Comparison of ENCODE assay signal across 17 cellular contexts in the genomic region with DNA sequence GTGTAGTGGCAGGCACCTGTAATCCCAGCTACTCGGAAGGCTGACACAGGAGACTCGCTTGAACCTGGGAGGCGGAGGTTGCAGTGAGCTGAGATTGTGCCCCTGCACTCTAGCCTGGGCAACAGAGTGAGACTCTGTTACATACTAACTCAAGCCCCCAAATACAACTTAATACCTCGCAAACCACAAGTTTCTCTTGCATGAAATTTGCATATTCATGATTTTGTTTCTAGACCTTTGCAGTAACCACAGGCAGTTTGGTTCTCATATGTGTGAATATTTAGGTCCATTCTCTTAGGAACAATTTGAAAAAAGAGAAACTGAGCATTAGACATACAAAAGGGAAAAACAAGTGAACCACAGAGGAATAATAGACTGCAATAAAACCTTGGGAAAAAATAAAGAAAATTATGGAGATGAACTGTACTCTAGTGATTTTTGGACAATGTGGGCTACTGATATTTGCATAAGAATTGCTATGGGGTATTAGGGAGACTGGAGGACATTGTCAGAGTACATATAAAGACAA.
DNase-seq lines count a peak whose midpoint lies in the region; ATAC-seq, FAIRE-seq and TF ChIP-seq lines count a peak whose summit lies in the region.
"Had no signal": no experiment of that assay in that cellular context is flagged by ENCODE, and none has a peak within 500 bp of the region (broad histone marks: within the 10 kb centered on the region; RNA-seq: fewer than 3 reads in every experiment).

No MANE protein-coding gene starts in this region.

- H3K79me2 ChIP-seq in K562 (ENCODE audit: control insufficient read depth, insufficient read depth, low read length), result no peaks in the 10 kb centered on the region

- H3K27ac ChIP-seq in K562 (ENCODE audit: extremely low read depth, low read depth, low read length) (no peak overlapping the region), aorta (ENCODE audit: low read depth in 1 of 2, low read length in 2 of 2) (no peak overlapping the region)
- no peak overlapping the region for H3K27ac ChIP-seq in CD4-positive, alpha-beta T cell (ENCODE audit: low read depth, low read length)
- H3K27ac ChIP-seq: neural progenitor cell, skin epidermis, suprapubic skin had no signal

- DNase-seq in K562 (ENCODE audit: extremely low read depth in 1 of 4, low spot score in 3 of 4), result no peak
- no peak for DNase-seq in CD4-positive, alpha-beta T cell
- DNase-seq in aorta, result no peak
- DNase-seq: activated naive CD8-positive, alpha-beta T cell treated with anti-CD3 and anti-CD28 coated beads for 36 hours; GDM1; hippocampal formation; NCI-H1092; NCI-H446 treated with DMSO at 0.1 percent for 48 hours had no signal

- no peak overlapping the region for H3K4me3 ChIP-seq in K562
- no peak overlapping the region for H3K4me3 ChIP-seq in aorta (ENCODE audit: low read length in 2 of 2)
- H3K4me3 ChIP-seq: neural progenitor cell, skin epidermis, suprapubic skin had no signal

- no peak overlapping the region for H2AFZ ChIP-seq in K562 (ENCODE audit: low read depth, low read length)
- H2AFZ ChIP-seq: neural progenitor cell had no signal

- no peak for TF ChIP-seq CTCF in K562 (IDR thresholded peaks at IDR 0.05 in 2 of 3, conservative IDR thresholded peaks at IDR 0.05 in 1 of 3; ENCODE audit: insufficient read depth in 2 of 3, low read depth in 1 of 3, low read length in 3 of 3)
- no peak for TF ChIP-seq CTCF in CD4-positive, alpha-beta T cell (IDR thresholded peaks at IDR 0.05)

- no peak overlapping the region for H3K4me2 ChIP-seq in K562 (ENCODE audit: insufficient read depth, low read length)
- H3K4me2 ChIP-seq: neural progenitor cell had no signal

- no peaks in the 10 kb centered on the region for H3K27me3 Mint-ChIP-seq in CD4-positive, alpha-beta T cell
- H3K27me3 Mint-ChIP-seq: activated naive CD8-positive, alpha-beta T cell treated with anti-CD3 and anti-CD28 coated beads for 36 hours; central memory CD8-positive, alpha-beta T cell had no signal

- no TSS peak for BruUV-seq in K562 (replicated peaks; lab: Mats Ljungman, UMichigan)

- H3K36me3 ChIP-seq in K562 (ENCODE audit: control insufficient read depth, insufficient read depth, low read length) (no peaks in the 10 kb centered on the region), aorta (ENCODE audit: control insufficient read depth in 1 of 2, insufficient read depth in 2 of 2, low read length in 1 of 2) (no peaks in the 10 kb centered on the region)
- H3K36me3 ChIP-seq: neural progenitor cell had no signal

- no peak for TF ChIP-seq POLR2A in K562 (conservative IDR thresholded peaks at IDR 0.05)

- H4K20me1 ChIP-seq in K562 (replicated peaks; ENCODE audit: control insufficient read depth, insufficient read depth, low read length), result no peaks in the 10 kb centered on the region

- peaks cover 38% of the 10 kb centered on the region for H3K4me1 Mint-ChIP-seq in CD4-positive, alpha-beta T cell (ENCODE audit: low read depth)
- H3K4me1 Mint-ChIP-seq: neural progenitor cell had no signal

- no peaks in the 10 kb centered on the region for H3K9me3 Mint-ChIP-seq in CD4-positive, alpha-beta T cell
- H3K9me3 Mint-ChIP-seq: activated naive CD8-positive, alpha-beta T cell treated with anti-CD3 and anti-CD28 coated beads for 36 hours; central memory CD8-positive, alpha-beta T cell had no signal

- FAIRE-seq in K562 (lab: Jason Lieb, UNC), result no peak

- no peak overlapping the region for H3K9ac ChIP-seq in K562 (ENCODE audit: insufficient read depth in 1 of 2, low read depth in 2 of 2, low read length in 2 of 2)
- H3K9ac ChIP-seq: neural progenitor cell had no signal

- H3K9me3 ChIP-seq in K562 (replicated peaks; ENCODE audit: control insufficient read depth, insufficient read depth, low read depth, low read length) (no peaks in the 10 kb centered on the region), aorta (ENCODE audit: control insufficient read depth, low read length) (no peaks in the 10 kb centered on the region)
- H3K9me3 ChIP-seq in CD4-positive, alpha-beta T cell (ENCODE audit: control insufficient read depth, low read length), result no peaks in the 10 kb centered on the region
- H3K9me3 ChIP-seq: suprapubic skin had no signal

- in situ Hi-C loops in K562 (cut with MboI), result no loop called here

- no peak for TF ChIP-seq EP300 in K562 (IDR thresholded peaks at IDR 0.05; ENCODE audit: low read length)

- no peaks in the 10 kb centered on the region for H3K9me1 ChIP-seq in K562 (ENCODE audit: control insufficient read depth, insufficient read depth, low read length)

- ATAC-seq in GM19025 (IDR thresholded peaks at IDR 0.05; ENCODE audit: low read depth, unreplicated experiment) (peak; percentile 62), GM21786 (IDR thresholded peaks at IDR 0.05; ENCODE audit: unreplicated experiment) (peak; percentile 40), HG03159 (IDR thresholded peaks at IDR 0.05; ENCODE audit: unreplicated experiment) (peak; percentile 77), K562 (no peak), HG02884 (IDR thresholded peaks at IDR 0.05; ENCODE audit: unreplicated experiment) (no peak), aorta (ENCODE audit: low FRiP score) (no peak)
- no peak for ATAC-seq in CD4-positive, alpha-beta T cell (ENCODE audit: poor library complexity)
- ATAC-seq: left lobe of liver had no signal

- H3K27me3 ChIP-seq in K562 (ENCODE audit: control insufficient read depth in 2 of 2, insufficient read depth in 2 of 2, low read length in 2 of 2) (no peaks in the 10 kb centered on the region), aorta (ENCODE audit: control insufficient read depth in 1 of 2, insufficient read depth in 2 of 2, low read length in 1 of 2) (no peaks in the 10 kb centered on the region)
- no peaks in the 10 kb centered on the region for H3K27me3 ChIP-seq in CD4-positive, alpha-beta T cell (ENCODE audit: control insufficient read depth, insufficient read depth, low read length)
- H3K27me3 ChIP-seq: neural progenitor cell, suprapubic skin had no signal

- H3K4me1 ChIP-seq in K562 (replicated peaks in 1 of 2; ENCODE audit: control insufficient read depth in 2 of 2, insufficient read depth in 2 of 2, low read length in 2 of 2) (peaks cover 3 to 9% of the 10 kb centered on the region in 2 experiments; a peak in 2 of 5 replicates), aorta (ENCODE audit: control insufficient read depth in 1 of 2, insufficient read depth in 2 of 2, low read length in 2 of 2) (no peaks in the 10 kb centered on the region)
- H3K4me1 ChIP-seq: neural progenitor cell, suprapubic skin had no signal

- TF ChIP-seq RAD21 in K562 (CRISPR knock-in tag; conservative IDR thresholded peaks at IDR 0.05 in 1 of 2, IDR thresholded peaks at IDR 0.05 in 1 of 2), result no peak

- H3K36me3 Mint-ChIP-seq in CD4-positive, alpha-beta T cell (ENCODE audit: low read depth), result peaks cover 14% of the 10 kb centered on the region
- H3K36me3 Mint-ChIP-seq: neural progenitor cell had no signal

- 56% methylated on average over 4 of the region's 4 CpGs for WGBS in K562 (ENCODE audit: insufficient coverage, low coverage, missing lambda C conversion rate)
- 95 to 97% methylated on average over 4 of the region's 4 CpGs for WGBS in aorta, 2 donors

- CTCF ChIA-PET in K562 (lab: Yijun Ruan, JAX; ENCODE audit: low intra/inter-chr PET ratio), result no interaction called here
- CTCF ChIA-PET in CD4-positive, alpha-beta T cell (lab: Charles Lee), result no interaction called here

- no peak overlapping the region for H3K27ac Mint-ChIP-seq in CD4-positive, alpha-beta T cell
- H3K27ac Mint-ChIP-seq: activated naive CD8-positive, alpha-beta T cell treated with anti-CD3 and anti-CD28 coated beads for 36 hours; neural progenitor cell had no signal

- intact Hi-C loops in K562 (cut with micrococcal nuclease) (no loop called here), aorta (cut with DNase I) (no loop called here)
- intact Hi-C loops in CD4-positive, alpha-beta T cell (cut with DNase I, micrococcal nuclease), result no loop called here

- no peak overlapping the region for H3K4me3 Mint-ChIP-seq in CD4-positive, alpha-beta T cell
- H3K4me3 Mint-ChIP-seq: activated naive CD8-positive, alpha-beta T cell treated with anti-CD3 and anti-CD28 coated beads for 36 hours; central memory CD8-positive, alpha-beta T cell; neural progenitor cell had no signal

- POLR2A ChIA-PET in K562 (lab: Yijun Ruan, JAX), result no interaction called here
- POLR2A ChIA-PET in CD4-positive, alpha-beta T cell (lab: Charles Lee), result no interaction called here

TF ChIP-seq in K562, 482 proteins besides CTCF, POLR2A, EP300 and RAD21:
- TF ChIP-seq, protein P1, sequence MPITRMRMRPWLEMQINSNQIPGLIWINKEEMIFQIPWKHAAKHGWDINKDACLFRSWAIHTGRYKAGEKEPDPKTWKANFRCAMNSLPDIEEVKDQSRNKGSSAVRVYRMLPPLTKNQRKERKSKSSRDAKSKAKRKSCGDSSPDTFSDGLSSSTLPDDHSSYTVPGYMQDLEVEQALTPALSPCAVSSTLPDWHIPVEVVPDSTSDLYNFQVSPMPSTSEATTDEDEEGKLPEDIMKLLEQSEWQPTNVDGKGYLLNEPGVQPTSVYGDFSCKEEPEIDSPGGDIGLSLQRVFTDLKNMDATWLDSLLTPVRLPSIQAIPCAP (CRISPR knock-in tag; IDR thresholded peaks at IDR 0.05; ENCODE audit: borderline replicate concordance), result no peak
- TF ChIP-seq ATF7 (IDR thresholded peaks at IDR 0.05), result no peak
- no peak for TF ChIP-seq RHOXF2B (CRISPR knock-in tag; conservative IDR thresholded peaks at IDR 0.05)
- no peak for TF ChIP-seq HNRNPK (IDR thresholded peaks at IDR 0.05; ENCODE audit: low read depth, low read length, poor library complexity, severe bottlenecking)
- no peak for TF ChIP-seq XRCC4 (IDR thresholded peaks at IDR 0.05; ENCODE audit: extremely low read depth, insufficient read depth, insufficient read length)
- TF ChIP-seq, protein P2, sequence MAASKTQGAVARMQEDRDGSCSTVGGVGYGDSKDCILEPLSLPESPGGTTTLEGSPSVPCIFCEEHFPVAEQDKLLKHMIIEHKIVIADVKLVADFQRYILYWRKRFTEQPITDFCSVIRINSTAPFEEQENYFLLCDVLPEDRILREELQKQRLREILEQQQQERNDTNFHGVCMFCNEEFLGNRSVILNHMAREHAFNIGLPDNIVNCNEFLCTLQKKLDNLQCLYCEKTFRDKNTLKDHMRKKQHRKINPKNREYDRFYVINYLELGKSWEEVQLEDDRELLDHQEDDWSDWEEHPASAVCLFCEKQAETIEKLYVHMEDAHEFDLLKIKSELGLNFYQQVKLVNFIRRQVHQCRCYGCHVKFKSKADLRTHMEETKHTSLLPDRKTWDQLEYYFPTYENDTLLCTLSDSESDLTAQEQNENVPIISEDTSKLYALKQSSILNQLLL (CRISPR knock-in tag; IDR thresholded peaks at IDR 0.05; ENCODE audit: borderline replicate concordance), result peak; percentile 65; the same call in 1 of the 2 replicates

Comparison
In these comparisons a context has a peak if more than half of its experiments do, and no peak if none do; other contexts are left out.
1. ATAC-seq: peak in GM19025 (single experiment), GM21786 (single experiment) and HG03159 (single experiment); none in K562 (single experiment), HG02884 (single experiment), CD4-positive, alpha-beta T cell (single experiment) and aorta (single experiment).